34 cellular contexts compared by ENCODE assay signal in genomic region chr13:28402057-28402381, GRCh38.
A peak's percentile ranks its signal among the peaks of the same experiment; 100 is the strongest.
DNase-seq lines count a peak whose midpoint lies in the region; ATAC-seq and TF ChIP-seq lines count a peak whose summit lies in the region.
"Had no signal": no experiment of that assay in that cellular context is flagged by ENCODE, and none has a peak within 500 bp of the region (broad histone marks: within the 10 kb centered on the region; RNA-seq: fewer than 3 reads in every experiment).

No MANE protein-coding gene starts in this region.

- H3K27ac ChIP-seq in heart right ventricle (peak overlapping the region in 6 of 10 donors; percentile 3 to 70 (median 58)), SJSA1 (peak overlapping the region; percentile 51; the same call in 1 of the 2 replicates), upper lobe of right lung (peak overlapping the region; percentile 25)
- no peak overlapping the region for H3K27ac ChIP-seq in naive thymus-derived CD4-positive, alpha-beta T cell (ENCODE audit: low read depth, low read length)
- H3K27ac ChIP-seq: coronary artery, pancreas had no signal

- no peaks in the 10 kb centered on the region for H3K27me3 ChIP-seq in heart right ventricle
- H3K27me3 ChIP-seq in SJSA1 (replicated peaks), result no peaks in the 10 kb centered on the region
- no peaks in the 10 kb centered on the region for H3K27me3 ChIP-seq in upper lobe of right lung
- peaks cover 0 to 2% of the 10 kb centered on the region in 2 donors for H3K27me3 ChIP-seq in naive thymus-derived CD4-positive, alpha-beta T cell (ENCODE audit: control insufficient read depth in 2 of 2, insufficient read depth in 2 of 2, low read length in 2 of 2)
- H3K27me3 ChIP-seq: esophagus muscularis mucosa, left lung, pancreas had no signal

- no peak overlapping the region for H3K27ac Mint-ChIP-seq in naive thymus-derived CD4-positive, alpha-beta T cell
- H3K27ac Mint-ChIP-seq: CD8-positive, alpha-beta memory T cell; effector memory CD8-positive, alpha-beta T cell; immature natural killer cell; nephron; stimulated activated memory B cell treated with anti-CD40 and anti-IgM and Interleukin-4, amounts not matched to agents 10 μg/mL and 1 μg/mL and 100 μg/mL, for 72 hours had no signal

- TF ChIP-seq CTCF in heart right ventricle (IDR thresholded peaks at IDR 0.05), result no peak
- no peak for TF ChIP-seq CTCF in fibroblast of pulmonary artery (IDR thresholded peaks at IDR 0.05; ENCODE audit: low read length, missing control alignments)
- no peak for TF ChIP-seq CTCF in upper lobe of right lung (IDR thresholded peaks at IDR 0.05)

- ATAC-seq in heart right ventricle (peak in 1 of 8 donors; percentile 44), upper lobe of right lung (no peak), left lobe of liver (no peak), HG02870 (IDR thresholded peaks at IDR 0.05; ENCODE audit: unreplicated experiment) (no peak)
- ATAC-seq in naive thymus-derived CD4-positive, alpha-beta T cell, result no peak
- ATAC-seq: effector memory CD8-positive, alpha-beta T cell; HepG2; Panc1; stimulated activated memory B cell treated with anti-CD40 and anti-IgM and Interleukin-4, amounts not matched to agents 10 μg/mL and 1 μg/mL and 100 μg/mL, for 72 hours had no signal

- intact Hi-C loops in heart right ventricle (cut with DNase I) (loop anchor here in 3 of 10 donors (10.0 kb wide), 2 partner anchors 93 to 233 kb away; partner anchors contain the start of gene FLT1 (in 2 of the 3)), cardiac septum (cut with DNase I) (no loop called here), upper lobe of right lung (cut with DNase I) (no loop called here)
- intact Hi-C loops in naive thymus-derived CD4-positive, alpha-beta T cell (cut with micrococcal nuclease), result loop anchor here in 1 of 2 donors (10.0 kb wide), 1 partner anchor 233 kb away; no protein-coding TSS in a partner anchor

- H3K9me3 ChIP-seq in heart right ventricle (no peaks in the 10 kb centered on the region), SJSA1 (replicated peaks) (no peaks in the 10 kb centered on the region), upper lobe of right lung (no peaks in the 10 kb centered on the region)
- H3K9me3 ChIP-seq in naive thymus-derived CD4-positive, alpha-beta T cell (ENCODE audit: control insufficient read depth in 2 of 3, low read length in 3 of 3), result no peaks in the 10 kb centered on the region
- H3K9me3 ChIP-seq: esophagus muscularis mucosa, left lung, pancreas had no signal

- H3K4me3 Mint-ChIP-seq in naive thymus-derived CD4-positive, alpha-beta T cell, result no peak overlapping the region
- H3K4me3 Mint-ChIP-seq: activated T-helper 1 cell treated with anti-CD3 and anti-CD28 coated beads, Interleukin-12 subunit alpha, Interleukin-12 subunit beta, Interleukin-2, Interleukin-4 antibody, amounts not matched to agents 30 ng/mL and 10 ng/mL and 1 ng/mL, durations not matched to agents 14 hours and 24 hours and 36 hours; CD8-positive, alpha-beta memory T cell; effector memory CD8-positive, alpha-beta T cell; immature natural killer cell; nephron; stimulated activated memory B cell treated with anti-CD40 and anti-IgM and Interleukin-4, amounts not matched to agents 10 μg/mL and 1 μg/mL and 100 μg/mL, for 72 hours had no signal

- CTCF ChIA-PET in naive thymus-derived CD4-positive, alpha-beta T cell (lab: Charles Lee), result no interaction called here

- POLR2A ChIA-PET in naive thymus-derived CD4-positive, alpha-beta T cell (lab: Charles Lee), result no interaction called here

- H3K4me1 ChIP-seq in heart right ventricle, result peaks cover 0 to 71% (median 28%) of the 10 kb centered on the region in 9 donors
- H3K4me1 ChIP-seq in SJSA1 (replicated peaks), result peaks cover 9% of the 10 kb centered on the region
- H3K4me1 ChIP-seq in upper lobe of right lung, result peaks cover 13% of the 10 kb centered on the region
- H3K4me1 ChIP-seq in naive thymus-derived CD4-positive, alpha-beta T cell (ENCODE audit: control insufficient read depth in 2 of 2, insufficient read depth in 2 of 2, low read length in 2 of 2), result no peaks in the 10 kb centered on the region
- H3K4me1 ChIP-seq: pancreas had no signal

- H3K4me3 ChIP-seq in heart right ventricle, result peak overlapping the region in 1 of 10 donors; percentile 0
- H3K4me3 ChIP-seq in SJSA1, result no peak overlapping the region
- peak overlapping the region; percentile 24 for H3K4me3 ChIP-seq in fibroblast of pulmonary artery (replicated peaks; ENCODE audit: low read depth, low read length)
- no peak overlapping the region for H3K4me3 ChIP-seq in upper lobe of right lung
- H3K4me3 ChIP-seq in naive thymus-derived CD4-positive, alpha-beta T cell (ENCODE audit: low read length), result no peak overlapping the region
- H3K4me3 ChIP-seq: coronary artery, esophagus muscularis mucosa, left lung, pancreas had no signal

- DNase-seq in heart right ventricle (no peak), cardiac septum (ENCODE audit: low spot score) (no peak), SJSA1 (ENCODE audit: low read depth in 1 of 2, low spot score in 2 of 2) (no peak), fibroblast of pulmonary artery (ENCODE audit: low read depth) (no peak), upper lobe of right lung (no peak), left lobe of liver (ENCODE audit: low spot score) (no peak)
- no peak for DNase-seq in naive thymus-derived CD4-positive, alpha-beta T cell
- DNase-seq: activated CD4-positive, alpha-beta T cell treated with anti-CD3 and anti-CD28 coated beads, Interleukin-2, amount 50 U/mL, for 48 hours; activated CD8-positive, alpha-beta memory T cell treated with anti-CD3 and anti-CD28 coated beads, Interleukin-2, amount 50 U/mL, for 4 hours; activated naive CD4-positive, alpha-beta T cell treated with anti-CD3 and anti-CD28 coated beads, Interleukin-2, amount 50 U/mL, for 16 hours; CD8-positive, alpha-beta memory T cell; effector memory CD8-positive, alpha-beta T cell; GOT3; hippocampal formation; immature natural killer cell; left lung; midbrain; NCI-H1048; NCI-H187; NCI-H2171 treated with DMSO at 0.1 percent for 48 hours; NCI-H524; pancreas; right cardiac atrium; SHP77 treated with DMSO at 0.1 percent for 48 hours; stimulated activated CD4-positive, alpha-beta T cell treated with anti-CD3 and anti-CD28 coated beads, Interleukin-4, amount 100 ng/mL, for 4 hours; substantia nigra had no signal

- no peaks in the 10 kb centered on the region for H3K36me3 Mint-ChIP-seq in naive thymus-derived CD4-positive, alpha-beta T cell
- H3K36me3 Mint-ChIP-seq: CD8-positive, alpha-beta memory T cell; immature natural killer cell; stimulated activated memory B cell treated with anti-CD40 and anti-IgM and Interleukin-4, amounts not matched to agents 10 μg/mL and 1 μg/mL and 100 μg/mL, for 72 hours had no signal

- H3K27me3 Mint-ChIP-seq in naive thymus-derived CD4-positive, alpha-beta T cell, result no peaks in the 10 kb centered on the region
- H3K27me3 Mint-ChIP-seq: stimulated activated memory B cell treated with anti-CD40 and anti-IgM and Interleukin-4, amounts not matched to agents 10 μg/mL and 1 μg/mL and 100 μg/mL, for 72 hours had no signal

- H3K36me3 ChIP-seq in heart right ventricle, result peaks cover 0 to 75% (median 4%) of the 10 kb centered on the region in 9 donors
- H3K36me3 ChIP-seq in SJSA1, result no peaks in the 10 kb centered on the region
- no peaks in the 10 kb centered on the region for H3K36me3 ChIP-seq in upper lobe of right lung
- no peaks in the 10 kb centered on the region for H3K36me3 ChIP-seq in naive thymus-derived CD4-positive, alpha-beta T cell (ENCODE audit: control insufficient read depth in 2 of 3, insufficient read depth in 3 of 3, low read length in 3 of 3)
- H3K36me3 ChIP-seq: left lung, pancreas had no signal

- H3K4me1 Mint-ChIP-seq in naive thymus-derived CD4-positive, alpha-beta T cell, result peaks cover 0 to 5% (median 0%) of the 10 kb centered on the region in 7 donors
- H3K4me1 Mint-ChIP-seq: CD8-positive, alpha-beta memory T cell; nephron had no signal

- H3K9me3 Mint-ChIP-seq in naive thymus-derived CD4-positive, alpha-beta T cell, result no peaks in the 10 kb centered on the region
- H3K9me3 Mint-ChIP-seq: activated T-helper 1 cell treated with anti-CD3 and anti-CD28 coated beads, Interleukin-12 subunit alpha, Interleukin-12 subunit beta, Interleukin-2, Interleukin-4 antibody, amounts not matched to agents 30 ng/mL and 10 ng/mL and 1 ng/mL, durations not matched to agents 14 hours and 24 hours and 36 hours; CD8-positive, alpha-beta memory T cell; effector memory CD8-positive, alpha-beta T cell; nephron; stimulated activated memory B cell treated with anti-CD40 and anti-IgM and Interleukin-4, amounts not matched to agents 10 μg/mL and 1 μg/mL and 100 μg/mL, for 72 hours had no signal

- WGBS in heart right ventricle, 2 donors, result 71 to 81% methylated on average over 5 of the region's 5 CpGs
